Comparison of ENCODE assay signal across 10 cellular contexts in the genomic region with DNA sequence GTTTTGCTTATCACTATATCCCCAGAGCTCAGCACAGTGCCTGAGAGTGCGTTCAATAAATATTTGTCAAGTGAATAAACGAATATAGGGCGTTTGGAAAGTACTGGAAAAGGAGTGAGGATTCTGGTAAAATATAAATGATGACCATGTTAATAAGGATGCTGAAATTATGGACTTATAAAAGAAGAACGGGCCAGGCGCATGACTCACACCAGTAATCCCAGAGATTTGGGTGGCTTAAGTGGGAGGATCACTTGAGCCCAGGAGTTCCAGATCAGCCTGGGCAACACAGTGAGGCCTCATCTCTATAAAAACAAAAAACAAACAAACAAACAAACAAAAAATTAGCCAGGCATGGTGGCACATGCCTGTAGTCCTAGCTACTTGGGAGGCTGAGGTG.
"Had no signal": no experiment of that assay in that cellular context is flagged by ENCODE, and none has a peak within 500 bp of the region (broad histone marks: within the 10 kb centered on the region; RNA-seq: fewer than 3 reads in every experiment).

No MANE protein-coding gene starts in this region.

- H3K9me3 ChIP-seq: HAP-1 had no signal

- H3K36me3 ChIP-seq: HAP-1 had no signal

- H3K4me3 ChIP-seq: GM23248, HAP-1 had no signal

- H3K27ac Mint-ChIP-seq: HFFc6, IgD-negative memory B cell had no signal

- DNase-seq: GM23248, GOT3, H7, HFFc6, KBM-7 had no signal

- H3K27me3 Mint-ChIP-seq: IgD-negative memory B cell had no signal

- H2AFZ ChIP-seq: GM23248 had no signal

- H3K4me3 Mint-ChIP-seq: HFFc6, IgD-negative memory B cell had no signal

- ATAC-seq: HCT116, HepG2 had no signal

- H3K4me1 Mint-ChIP-seq: IgD-negative memory B cell had no signal

- H3K9me3 Mint-ChIP-seq: HFFc6, IgD-negative memory B cell had no signal

- H3K27ac ChIP-seq: GM23248, HL-60 had no signal

- H3K9ac ChIP-seq: GM23248 had no signal
